In the genomic region with DNA sequence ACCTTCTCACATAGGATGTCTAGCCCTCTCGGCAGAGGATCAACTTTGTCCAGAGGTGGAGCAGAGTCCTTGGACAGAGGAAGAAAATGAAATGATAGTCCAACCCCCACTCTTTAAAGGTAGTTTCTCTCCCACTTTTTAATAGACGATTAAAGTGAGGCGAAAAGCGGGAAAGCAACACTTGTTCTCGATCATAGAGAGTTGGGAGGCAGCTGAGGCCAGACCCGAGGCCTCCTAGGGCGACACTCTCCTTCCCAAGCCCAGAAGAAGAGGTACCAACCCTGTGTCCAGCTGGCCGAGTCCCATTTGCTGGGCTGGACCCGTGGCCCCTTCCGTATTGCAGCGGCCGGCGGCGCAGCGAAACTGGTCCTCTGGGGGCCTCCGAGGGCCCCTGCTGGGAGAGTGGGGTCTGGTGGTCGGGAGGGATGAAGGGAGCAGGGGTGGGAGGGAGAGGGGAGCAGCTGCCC, we compare ENCODE assay signal across 9 cellular contexts. TPM values are rescaled to one million over a fixed set of nuclear protein-coding genes. Genes with fewer than 3 reads are reported as not detected.
A peak's percentile ranks its signal among the peaks of the same experiment; 100 is the strongest.
DNase-seq lines count a peak whose midpoint lies in the region; ATAC-seq and TF ChIP-seq lines count a peak whose summit lies in the region.
"Had no signal": no experiment of that assay in that cellular context is flagged by ENCODE, and none has a peak within 500 bp of the region (broad histone marks: within the 10 kb centered on the region; RNA-seq: fewer than 3 reads in every experiment).

No MANE protein-coding gene starts in this region.

- H3K27ac ChIP-seq in dorsolateral prefrontal cortex (peak overlapping the region in 3 of 59 donors; percentile 28 to 53 (median 52)), mesenchymal stem cell (ENCODE audit: low read length, poor library complexity, severe bottlenecking) (peak overlapping the region; percentile 97)

- ATAC-seq in natural killer cell, result no peak
- ATAC-seq in GM21367 (IDR thresholded peaks at IDR 0.05; ENCODE audit: unreplicated experiment), result no peak
- no peak for ATAC-seq in natural killer cell treated with Interleukin-12 subunit alpha and Interleukin-12 subunit beta and Interleukin-15 and Interleukin-18, amount 100 ng/mL, for 72 hours

- peak overlapping the region; percentile 3 for H2AK5ac ChIP-seq in mesenchymal stem cell (ENCODE audit: low read length, severe bottlenecking)

- WGBS in mesenchymal stem cell, result under 1% methylated on average over 14 of the region's 17 CpGs

- H3K4me1 Mint-ChIP-seq in type B pancreatic cell (ENCODE audit: unreplicated experiment) (peaks cover 30% of the 10 kb centered on the region), natural killer cell (peaks cover 0 to 4% of the 10 kb centered on the region in 2 donors)
- H3K4me1 Mint-ChIP-seq in natural killer cell treated with Interleukin-12 subunit alpha and Interleukin-12 subunit beta and Interleukin-15 and Interleukin-18, amount 100 ng/mL, for 72 hours (ENCODE audit: low read depth in 2 of 2), result no peaks in the 10 kb centered on the region

- H3K23ac ChIP-seq in mesenchymal stem cell (ENCODE audit: low read length in 2 of 2), result peak overlapping the region; percentile 57 to 74

- DNase-seq in M059J (ENCODE audit: low read depth) (peak; percentile 42), dorsolateral prefrontal cortex (no peak), mesenchymal stem cell (no peak), type B pancreatic cell (ENCODE audit: extremely low spot score, unreplicated experiment) (no peak), natural killer cell (no peak), SIG-M5 treated with dmso at 0.1 percent for 504 hours (lab: John Stamatoyannopoulos, UW; ENCODE audit: unreplicated experiment) (no peak)
- DNase-seq in natural killer cell treated with Interleukin-12 subunit alpha and Interleukin-12 subunit beta and Interleukin-15 and Interleukin-18, amount 100 ng/mL, for 72 hours (ENCODE audit: low spot score), result no peak
- DNase-seq: NCI-H2029 treated with DMSO at 0.1 percent for 48 hours had no signal

- peaks cover 32% of the 10 kb centered on the region for H3K4me1 ChIP-seq in mesenchymal stem cell (ENCODE audit: control insufficient read depth, insufficient read depth, low read depth, low read length)

- no peaks in the 10 kb centered on the region for H3K9me3 ChIP-seq in mesenchymal stem cell (ENCODE audit: control insufficient read depth, low read length)

- H4K91ac ChIP-seq in mesenchymal stem cell (ENCODE audit: low read length), result peak overlapping the region; percentile 96

- H3K36me3 Mint-ChIP-seq in type B pancreatic cell (peaks cover 27% of the 10 kb centered on the region), natural killer cell (no peaks in the 10 kb centered on the region)
- H3K36me3 Mint-ChIP-seq in natural killer cell treated with Interleukin-12 subunit alpha and Interleukin-12 subunit beta and Interleukin-15 and Interleukin-18, amount 100 ng/mL, for 72 hours, result peaks cover 6% of the 10 kb centered on the region

- H3K4me3 ChIP-seq in dorsolateral prefrontal cortex (peak overlapping the region; percentile 35 to 84 (median 73)), mesenchymal stem cell (ENCODE audit: insufficient read depth in 1 of 2, low read depth in 1 of 2, low read length in 2 of 2) (peak overlapping the region; percentile 71 to 94)

- intact Hi-C loops in dorsolateral prefrontal cortex (cut with DNase I) (loop anchor here (2.0 to 5.0 kb wide), 6 partner anchors 262 to 768 kb away; no protein-coding TSS in a partner anchor), natural killer cell (cut with micrococcal nuclease) (no loop called here)

- peak overlapping the region; percentile 96 for H2BK120ac ChIP-seq in mesenchymal stem cell (ENCODE audit: low read depth, low read length)

- peak overlapping the region; percentile 69 to 82 for H2BK12ac ChIP-seq in mesenchymal stem cell (ENCODE audit: low read length in 2 of 2)

- H4K8ac ChIP-seq in mesenchymal stem cell (ENCODE audit: low read length), result peak overlapping the region; percentile 98

- H3K4me3 Mint-ChIP-seq in type B pancreatic cell, result peak overlapping the region; percentile 98
- H3K4me3 Mint-ChIP-seq in natural killer cell, result no peak overlapping the region
- no peak overlapping the region for H3K4me3 Mint-ChIP-seq in natural killer cell treated with Interleukin-12 subunit alpha and Interleukin-12 subunit beta and Interleukin-15 and Interleukin-18, amount 100 ng/mL, for 72 hours

- H3K4ac ChIP-seq in mesenchymal stem cell (ENCODE audit: low read depth in 1 of 2, low read length in 2 of 2), result peak overlapping the region; percentile 79 to 99

- H2BK5ac ChIP-seq in mesenchymal stem cell (ENCODE audit: low read depth, low read length, poor library complexity, severe bottlenecking), result peak overlapping the region; percentile 83

- peak overlapping the region; percentile 25 to 88 for H3K14ac ChIP-seq in mesenchymal stem cell (ENCODE audit: low read length in 2 of 2)

- peak overlapping the region; percentile 96 for H3K4me2 ChIP-seq in mesenchymal stem cell (ENCODE audit: low read length, poor library complexity, severe bottlenecking)

- H3K27ac Mint-ChIP-seq in type B pancreatic cell, result peak overlapping the region; percentile 90
- H3K27ac Mint-ChIP-seq in natural killer cell, result no peak overlapping the region
- H3K27ac Mint-ChIP-seq in natural killer cell treated with Interleukin-12 subunit alpha and Interleukin-12 subunit beta and Interleukin-15 and Interleukin-18, amount 100 ng/mL, for 72 hours, result no peak overlapping the region

- peaks cover 4% of the 10 kb centered on the region for H3K79me1 ChIP-seq in mesenchymal stem cell (replicated peaks; ENCODE audit: low read length, poor library complexity, severe bottlenecking)

- peak overlapping the region; percentile 100 for H2BK15ac ChIP-seq in mesenchymal stem cell (ENCODE audit: low read depth, poor library complexity, severe bottlenecking)

- no peaks in the 10 kb centered on the region for H3K36me3 ChIP-seq in mesenchymal stem cell (ENCODE audit: control insufficient read depth in 1 of 2, insufficient read depth in 2 of 2, low read depth in 1 of 2, low read length in 2 of 2)

- TF ChIP-seq CTCF in dorsolateral prefrontal cortex (IDR thresholded peaks at IDR 0.05 in 54 of 56, conservative IDR thresholded peaks at IDR 0.05 in 2 of 56; ENCODE audit: low read depth in 1 of 56, partially characterized antibody in 56 of 56) (no peak), type B pancreatic cell (conservative IDR thresholded peaks at IDR 0.05) (no peak), natural killer cell (IDR thresholded peaks at IDR 0.05) (no peak)

- H3K9ac ChIP-seq in mesenchymal stem cell (ENCODE audit: low read length), result peak overlapping the region; percentile 76

- H3K27me3 Mint-ChIP-seq in type B pancreatic cell, result peaks cover 64% of the 10 kb centered on the region
- H3K27me3 Mint-ChIP-seq in natural killer cell (ENCODE audit: low read depth in 2 of 2), result peaks cover 59 to 70% of the 10 kb centered on the region in 2 donors
- peaks cover 54 to 60% of the 10 kb centered on the region in 2 donors for H3K27me3 Mint-ChIP-seq in natural killer cell treated with Interleukin-12 subunit alpha and Interleukin-12 subunit beta and Interleukin-15 and Interleukin-18, amount 100 ng/mL, for 72 hours

- H2AFZ ChIP-seq in mesenchymal stem cell (ENCODE audit: low read depth, low read length), result no peak overlapping the region

- H3K9me3 Mint-ChIP-seq in type B pancreatic cell, result no peaks in the 10 kb centered on the region
- H3K9me3 Mint-ChIP-seq in natural killer cell, result no peaks in the 10 kb centered on the region
- H3K9me3 Mint-ChIP-seq in natural killer cell treated with Interleukin-12 subunit alpha and Interleukin-12 subunit beta and Interleukin-15 and Interleukin-18, amount 100 ng/mL, for 72 hours, result no peaks in the 10 kb centered on the region

- H3K27me3 ChIP-seq in dorsolateral prefrontal cortex, result peaks cover 0 to 17% (median 0%) of the 10 kb centered on the region in 45 donors
- peaks cover 0 to 16% of the 10 kb centered on the region in 2 experiments for H3K27me3 ChIP-seq in mesenchymal stem cell (ENCODE audit: control insufficient read depth in 1 of 2, insufficient read depth in 1 of 2, low read length in 2 of 2)

- peak overlapping the region; percentile 67 to 91 for H3K18ac ChIP-seq in mesenchymal stem cell (ENCODE audit: low read depth in 1 of 2, low read length in 2 of 2)

RNA-seq across cellular contexts. Expression of a gene that starts 2.3 kb away (rescaled TPM):
- 92.8 and 113 TPM in 2 replicates for total RNA-seq in M059J (2014; rRNA removed; shearing (Covaris generic))
- total RNA-seq in dorsolateral prefrontal cortex, result 10 to 100 TPM in 13 of 120 experiments, 1 to 10 TPM in 107; 3.3 to 13.3 (median 7.1) TPM
- polyA plus RNA-seq in mesenchymal stem cell (2013, experiment 1 of 2), result 239 TPM
- polyA plus RNA-seq in mesenchymal stem cell (2013, experiment 2 of 2), result 239 TPM
- 62.0 and 99.3 TPM in 2 replicates for total RNA-seq in type B pancreatic cell (ENCODE audit: low replicate concordance)
- not detected for total RNA-seq in natural killer cell
- total RNA-seq in natural killer cell treated with Interleukin-12 subunit alpha and Interleukin-12 subunit beta and Interleukin-15 and Interleukin-18, amount 100 ng/mL, for 72 hours, result not detected
